9 cellular contexts compared by ENCODE assay signal in genomic region chr7:17401806-17402627, GRCh38.
DNase-seq lines count a peak whose midpoint lies in the region; ATAC-seq and TF ChIP-seq lines count a peak whose summit lies in the region.
"Had no signal": no experiment of that assay in that cellular context is flagged by ENCODE, and none has a peak within 500 bp of the region (broad histone marks: within the 10 kb centered on the region; RNA-seq: fewer than 3 reads in every experiment).

No MANE protein-coding gene starts in this region.

- TF ChIP-seq EP300 in upper lobe of left lung (IDR thresholded peaks at IDR 0.05) = no peak

- H3K4me1 Mint-ChIP-seq in activated CD8-positive, alpha-beta memory T cell treated with anti-CD3 and anti-CD28 coated beads, Interleukin-2, amount 10 ng/mL, durations not matched to agents 7 days and 5 days = peaks cover 42% of the 10 kb centered on the region
- H3K4me1 Mint-ChIP-seq in stimulated activated effector memory CD8-positive, alpha-beta T cell treated with anti-CD3 and anti-CD28 coated beads, Interleukin-12 subunit alpha, Interleukin-12 subunit beta, amount 100 ng/mL, for 72 hours = peaks cover 24% of the 10 kb centered on the region

- TF ChIP-seq CTCF in KMS-11 (conservative IDR thresholded peaks at IDR 0.05; ENCODE audit: low read depth, low read length) (no peak), upper lobe of left lung (IDR thresholded peaks at IDR 0.05) (no peak)

- peaks cover 18% of the 10 kb centered on the region for H3K36me3 Mint-ChIP-seq in activated CD8-positive, alpha-beta memory T cell treated with anti-CD3 and anti-CD28 coated beads, Interleukin-2, amount 10 ng/mL, durations not matched to agents 7 days and 5 days
- peaks cover 5% of the 10 kb centered on the region for H3K36me3 Mint-ChIP-seq in stimulated activated effector memory CD8-positive, alpha-beta T cell treated with anti-CD3 and anti-CD28 coated beads, Interleukin-12 subunit alpha, Interleukin-12 subunit beta, amount 100 ng/mL, for 72 hours

- H3K4me3 Mint-ChIP-seq in activated CD8-positive, alpha-beta memory T cell treated with anti-CD3 and anti-CD28 coated beads, Interleukin-2, amount 10 ng/mL, durations not matched to agents 7 days and 5 days = peak overlapping the region; percentile 61
- H3K4me3 Mint-ChIP-seq in stimulated activated effector memory CD8-positive, alpha-beta T cell treated with anti-CD3 and anti-CD28 coated beads, Interleukin-12 subunit alpha, Interleukin-12 subunit beta, amount 100 ng/mL, for 72 hours = peak overlapping the region; percentile 52

- no peaks in the 10 kb centered on the region for H4K20me1 ChIP-seq in KMS-11 (ENCODE audit: insufficient read depth)

- H3K4me3 ChIP-seq in KMS-11 (IDR thresholded peaks at IDR 0.05; ENCODE audit: insufficient read depth, low read depth, low read length) (no peak overlapping the region), upper lobe of left lung (no peak overlapping the region)

- no peak for TF ChIP-seq POLR2A in upper lobe of left lung (IDR thresholded peaks at IDR 0.05)

- peak; percentile 57 for DNase-seq in activated CD8-positive, alpha-beta memory T cell treated with anti-CD3 and anti-CD28 coated beads, Interleukin-2, amount 10 ng/mL, durations not matched to agents 7 days and 5 days
- no peak for DNase-seq in activated CD8-positive, alpha-beta memory T cell treated with anti-CD3 and anti-CD28 coated beads for 24 hours
- DNase-seq in stimulated activated effector memory CD8-positive, alpha-beta T cell treated with anti-CD3 and anti-CD28 coated beads, Interleukin-12 subunit alpha, Interleukin-12 subunit beta, amount 100 ng/mL, for 72 hours (ENCODE audit: low spot score in 2 of 2) = peak in 1 of 2 donors; percentile 53
- no peak for DNase-seq in upper lobe of left lung
- no peak for DNase-seq in NK-92 treated with Interleukin-12 subunit alpha and Interleukin-12 subunit beta, amount 100 ng/mL, for 24 hours (lab: John Stamatoyannopoulos, UW)
- DNase-seq in DMS53 treated with DMSO at 0.1 percent for 48 hours (lab: John Stamatoyannopoulos, UW; ENCODE audit: unreplicated experiment) = no peak

- H3K27me3 Mint-ChIP-seq in activated CD8-positive, alpha-beta memory T cell treated with anti-CD3 and anti-CD28 coated beads, Interleukin-2, amount 10 ng/mL, durations not matched to agents 7 days and 5 days = peaks cover 24% of the 10 kb centered on the region

- H3K27ac ChIP-seq in KMS-11 = peak overlapping the region; percentile 70
- H3K27ac ChIP-seq in upper lobe of left lung = no peak overlapping the region

- 73 to 76% methylated on average over 6 of the region's 6 CpGs for WGBS in upper lobe of left lung, 2 donors

- H2AFZ ChIP-seq in KMS-11 (ENCODE audit: low read depth) = peak overlapping the region; percentile 56

- ATAC-seq in activated CD8-positive, alpha-beta memory T cell treated with anti-CD3 and anti-CD28 coated beads, Interleukin-2, amount 10 ng/mL, durations not matched to agents 7 days and 5 days = peak; percentile 73
- peak; percentile 60 for ATAC-seq in HG02623 (IDR thresholded peaks at IDR 0.05; ENCODE audit: unreplicated experiment)
- peak; percentile 81 for ATAC-seq in stimulated activated effector memory CD8-positive, alpha-beta T cell treated with anti-CD3 and anti-CD28 coated beads, Interleukin-12 subunit alpha, Interleukin-12 subunit beta, amount 100 ng/mL, for 72 hours
- no peak for ATAC-seq in upper lobe of left lung (ENCODE audit: low FRiP score in 2 of 2)
- ATAC-seq: SK-N-SH treated with all-trans-retinoic acid at 6 μM for 48 hours had no signal

- peaks cover 4% of the 10 kb centered on the region for H3K9me3 Mint-ChIP-seq in activated CD8-positive, alpha-beta memory T cell treated with anti-CD3 and anti-CD28 coated beads, Interleukin-2, amount 10 ng/mL, durations not matched to agents 7 days and 5 days (ENCODE audit: low read depth)
- H3K9me3 Mint-ChIP-seq in stimulated activated effector memory CD8-positive, alpha-beta T cell treated with anti-CD3 and anti-CD28 coated beads, Interleukin-12 subunit alpha, Interleukin-12 subunit beta, amount 100 ng/mL, for 72 hours = no peaks in the 10 kb centered on the region

- peaks cover 32% of the 10 kb centered on the region for H3K4me1 ChIP-seq in KMS-11 (ENCODE audit: low read depth, poor library complexity, severe bottlenecking)
- H3K4me1 ChIP-seq in upper lobe of left lung = peaks cover 1 to 15% (median 5%) of the 10 kb centered on the region in 4 donors

- peak overlapping the region; percentile 91 for H3K27ac Mint-ChIP-seq in activated CD8-positive, alpha-beta memory T cell treated with anti-CD3 and anti-CD28 coated beads, Interleukin-2, amount 10 ng/mL, durations not matched to agents 7 days and 5 days
- peak overlapping the region; percentile 79 for H3K27ac Mint-ChIP-seq in stimulated activated effector memory CD8-positive, alpha-beta T cell treated with anti-CD3 and anti-CD28 coated beads, Interleukin-12 subunit alpha, Interleukin-12 subunit beta, amount 100 ng/mL, for 72 hours

- no peaks in the 10 kb centered on the region for H3K27me3 ChIP-seq in KMS-11 (ENCODE audit: insufficient read depth, low read depth)
- no peaks in the 10 kb centered on the region for H3K27me3 ChIP-seq in upper lobe of left lung

- H3K4me2 ChIP-seq in KMS-11 = peak overlapping the region; percentile 58

- no peaks in the 10 kb centered on the region for H3K36me3 ChIP-seq in KMS-11 (ENCODE audit: insufficient read depth)
- no peaks in the 10 kb centered on the region for H3K36me3 ChIP-seq in upper lobe of left lung

- H3K9me3 ChIP-seq in upper lobe of left lung = no peaks in the 10 kb centered on the region

- H3K79me2 ChIP-seq in KMS-11 (ENCODE audit: insufficient read depth, low read depth) = no peaks in the 10 kb centered on the region

- no peak overlapping the region for H3K9ac ChIP-seq in KMS-11

- CTCF ChIA-PET in activated CD8-positive, alpha-beta memory T cell treated with anti-CD3 and anti-CD28 coated beads, Interleukin-2, amount 10 ng/mL, durations not matched to agents 7 days and 5 days (lab: Charles Lee) = interaction anchor here (0.9 to 1.4 kb wide), 2 partner anchors 101 to 419 kb away, joined by 3 to 6 read pairs; no protein-coding TSS in a partner anchor

Comparison
In these comparisons a context has a peak if more than half of its experiments do, and no peak if none do; other contexts are left out.
1. ATAC-seq: peak in activated CD8-positive, alpha-beta memory T cell treated with anti-CD3 and anti-CD28 coated beads, Interleukin-2, amount 10 ng/mL, durations not matched to agents 7 days and 5 days (single experiment), HG02623 (single experiment) and stimulated activated effector memory CD8-positive, alpha-beta T cell treated with anti-CD3 and anti-CD28 coated beads, Interleukin-12 subunit alpha, Interleukin-12 subunit beta, amount 100 ng/mL, for 72 hours (single experiment); none in upper lobe of left lung (0 of 2).